1 cellular context compared by ENCODE assay signal in the genomic region with DNA sequence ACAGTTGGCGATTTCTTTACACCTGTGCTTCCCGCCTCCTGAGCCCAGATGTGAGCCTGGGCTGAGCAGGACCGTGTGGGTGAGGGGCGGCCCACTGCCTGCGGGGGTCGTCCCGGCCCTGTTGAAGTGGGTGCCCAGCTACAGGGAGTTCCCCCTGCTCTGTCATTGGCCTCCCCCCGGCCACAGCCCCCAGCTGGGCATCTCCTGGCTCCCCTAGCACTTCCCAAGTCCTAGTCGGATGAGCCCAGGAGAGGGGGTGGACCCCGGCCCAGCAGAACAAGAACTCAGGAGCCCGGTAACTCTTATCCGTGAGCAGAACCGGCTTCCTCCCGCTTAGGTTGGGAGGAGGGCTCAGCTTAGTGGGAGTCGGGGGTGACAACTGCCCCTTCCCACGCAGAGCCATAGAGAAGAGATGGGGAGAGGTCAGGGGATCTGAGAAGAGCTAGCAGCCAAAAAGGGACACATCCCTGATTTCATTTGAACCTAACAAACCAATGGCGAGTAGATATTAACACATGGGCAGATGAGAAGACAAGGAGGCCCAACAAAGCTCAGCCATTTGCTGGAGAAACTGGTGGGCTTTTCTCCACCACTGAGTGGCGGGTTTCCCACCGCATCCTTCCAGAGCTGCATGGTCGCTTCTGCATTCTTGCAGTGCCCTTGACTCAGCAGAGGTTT.
TF ChIP-seq lines count a peak whose summit lies in the region.

No MANE protein-coding gene starts in this region.

TF ChIP-seq in HepG2, 621 proteins besides CTCF, POLR2A, EP300 and RAD21 (continued from another document):
- TF ChIP-seq, protein P1, sequence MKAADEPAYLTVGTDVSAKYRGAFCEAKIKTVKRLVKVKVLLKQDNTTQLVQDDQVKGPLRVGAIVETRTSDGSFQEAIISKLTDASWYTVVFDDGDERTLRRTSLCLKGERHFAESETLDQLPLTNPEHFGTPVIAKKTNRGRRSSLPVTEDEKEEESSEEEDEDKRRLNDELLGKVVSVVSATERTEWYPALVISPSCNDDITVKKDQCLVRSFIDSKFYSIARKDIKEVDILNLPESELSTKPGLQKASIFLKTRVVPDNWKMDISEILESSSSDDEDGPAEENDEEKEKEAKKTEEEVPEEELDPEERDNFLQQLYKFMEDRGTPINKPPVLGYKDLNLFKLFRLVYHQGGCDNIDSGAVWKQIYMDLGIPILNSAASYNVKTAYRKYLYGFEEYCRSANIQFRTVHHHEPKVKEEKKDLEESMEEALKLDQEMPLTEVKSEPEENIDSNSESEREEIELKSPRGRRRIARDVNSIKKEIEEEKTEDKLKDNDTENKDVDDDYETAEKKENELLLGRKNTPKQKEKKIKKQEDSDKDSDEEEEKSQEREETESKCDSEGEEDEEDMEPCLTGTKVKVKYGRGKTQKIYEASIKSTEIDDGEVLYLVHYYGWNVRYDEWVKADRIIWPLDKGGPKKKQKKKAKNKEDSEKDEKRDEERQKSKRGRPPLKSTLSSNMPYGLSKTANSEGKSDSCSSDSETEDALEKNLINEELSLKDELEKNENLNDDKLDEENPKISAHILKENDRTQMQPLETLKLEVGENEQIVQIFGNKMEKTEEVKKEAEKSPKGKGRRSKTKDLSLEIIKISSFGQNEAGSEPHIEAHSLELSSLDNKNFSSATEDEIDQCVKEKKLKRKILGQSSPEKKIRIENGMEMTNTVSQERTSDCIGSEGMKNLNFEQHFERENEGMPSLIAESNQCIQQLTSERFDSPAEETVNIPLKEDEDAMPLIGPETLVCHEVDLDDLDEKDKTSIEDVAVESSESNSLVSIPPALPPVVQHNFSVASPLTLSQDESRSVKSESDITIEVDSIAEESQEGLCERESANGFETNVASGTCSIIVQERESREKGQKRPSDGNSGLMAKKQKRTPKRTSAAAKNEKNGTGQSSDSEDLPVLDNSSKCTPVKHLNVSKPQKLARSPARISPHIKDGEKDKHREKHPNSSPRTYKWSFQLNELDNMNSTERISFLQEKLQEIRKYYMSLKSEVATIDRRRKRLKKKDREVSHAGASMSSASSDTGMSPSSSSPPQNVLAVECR (CRISPR knock-in tag; IDR thresholded peaks at IDR 0.05; ENCODE audit: borderline replicate concordance) = no peak
- TF ChIP-seq ZFP90 (CRISPR knock-in tag; IDR thresholded peaks at IDR 0.05; ENCODE audit: borderline replicate concordance) = no peak
- TF ChIP-seq, protein P2, sequence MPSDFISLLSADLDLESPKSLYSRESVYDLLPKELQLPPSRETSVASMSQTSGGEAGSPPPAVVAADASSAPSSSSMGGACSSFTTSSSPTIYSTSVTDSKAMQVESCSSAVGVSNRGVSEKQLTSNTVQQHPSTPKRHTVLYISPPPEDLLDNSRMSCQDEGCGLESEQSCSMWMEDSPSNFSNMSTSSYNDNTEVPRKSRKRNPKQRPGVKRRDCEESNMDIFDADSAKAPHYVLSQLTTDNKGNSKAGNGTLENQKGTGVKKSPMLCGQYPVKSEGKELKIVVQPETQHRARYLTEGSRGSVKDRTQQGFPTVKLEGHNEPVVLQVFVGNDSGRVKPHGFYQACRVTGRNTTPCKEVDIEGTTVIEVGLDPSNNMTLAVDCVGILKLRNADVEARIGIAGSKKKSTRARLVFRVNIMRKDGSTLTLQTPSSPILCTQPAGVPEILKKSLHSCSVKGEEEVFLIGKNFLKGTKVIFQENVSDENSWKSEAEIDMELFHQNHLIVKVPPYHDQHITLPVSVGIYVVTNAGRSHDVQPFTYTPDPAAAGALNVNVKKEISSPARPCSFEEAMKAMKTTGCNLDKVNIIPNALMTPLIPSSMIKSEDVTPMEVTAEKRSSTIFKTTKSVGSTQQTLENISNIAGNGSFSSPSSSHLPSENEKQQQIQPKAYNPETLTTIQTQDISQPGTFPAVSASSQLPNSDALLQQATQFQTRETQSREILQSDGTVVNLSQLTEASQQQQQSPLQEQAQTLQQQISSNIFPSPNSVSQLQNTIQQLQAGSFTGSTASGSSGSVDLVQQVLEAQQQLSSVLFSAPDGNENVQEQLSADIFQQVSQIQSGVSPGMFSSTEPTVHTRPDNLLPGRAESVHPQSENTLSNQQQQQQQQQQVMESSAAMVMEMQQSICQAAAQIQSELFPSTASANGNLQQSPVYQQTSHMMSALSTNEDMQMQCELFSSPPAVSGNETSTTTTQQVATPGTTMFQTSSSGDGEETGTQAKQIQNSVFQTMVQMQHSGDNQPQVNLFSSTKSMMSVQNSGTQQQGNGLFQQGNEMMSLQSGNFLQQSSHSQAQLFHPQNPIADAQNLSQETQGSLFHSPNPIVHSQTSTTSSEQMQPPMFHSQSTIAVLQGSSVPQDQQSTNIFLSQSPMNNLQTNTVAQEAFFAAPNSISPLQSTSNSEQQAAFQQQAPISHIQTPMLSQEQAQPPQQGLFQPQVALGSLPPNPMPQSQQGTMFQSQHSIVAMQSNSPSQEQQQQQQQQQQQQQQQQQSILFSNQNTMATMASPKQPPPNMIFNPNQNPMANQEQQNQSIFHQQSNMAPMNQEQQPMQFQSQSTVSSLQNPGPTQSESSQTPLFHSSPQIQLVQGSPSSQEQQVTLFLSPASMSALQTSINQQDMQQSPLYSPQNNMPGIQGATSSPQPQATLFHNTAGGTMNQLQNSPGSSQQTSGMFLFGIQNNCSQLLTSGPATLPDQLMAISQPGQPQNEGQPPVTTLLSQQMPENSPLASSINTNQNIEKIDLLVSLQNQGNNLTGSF (CRISPR knock-in tag; IDR thresholded peaks at IDR 0.05) = no peak
